9 cellular contexts compared by ENCODE assay signal in genomic region chr6:36873115-36873514, GRCh38. TPM values are rescaled to one million over a fixed set of nuclear protein-coding genes. Genes with fewer than 3 reads are reported as not detected.
A peak's percentile ranks its signal among the peaks of the same experiment; 100 is the strongest.
DNase-seq lines count a peak whose midpoint lies in the region; ATAC-seq, FAIRE-seq and TF ChIP-seq lines count a peak whose summit lies in the region.
"Had no signal": no experiment of that assay in that cellular context is flagged by ENCODE, and none has a peak within 500 bp of the region (broad histone marks: within the 10 kb centered on the region; RNA-seq: fewer than 3 reads in every experiment).

No MANE protein-coding gene starts in this region.

- H3K4me1 Mint-ChIP-seq in CD4-positive, CD25-positive, alpha-beta regulatory T cell: peaks cover 19 to 54% (median 39%) of the 10 kb centered on the region in 4 donors
- H3K4me1 Mint-ChIP-seq in activated CD4-positive, alpha-beta memory T cell treated with anti-CD3 and anti-CD28 coated beads for 36 hours (ENCODE audit: low read depth): peaks cover 50% of the 10 kb centered on the region
- peaks cover 17% of the 10 kb centered on the region for H3K4me1 Mint-ChIP-seq in memory B cell

- no peaks in the 10 kb centered on the region for H3K9me3 ChIP-seq in CD4-positive, CD25-positive, alpha-beta regulatory T cell (ENCODE audit: control insufficient read depth in 2 of 2, low read length in 2 of 2)
- H3K9me3 ChIP-seq in HAP-1: no peaks in the 10 kb centered on the region

- no peak for TF ChIP-seq POLR2A in H54 (IDR thresholded peaks at IDR 0.05; ENCODE audit: low read depth, low read length)

- in situ Hi-C loops in HAP-1 (cut with MboI; ENCODE audit: low sequenced_read_pairs): no loop called here

- intact Hi-C loops in activated CD4-positive, alpha-beta memory T cell treated with anti-CD3 and anti-CD28 coated beads for 36 hours (cut with micrococcal nuclease): loop anchor here (5.0 kb wide), 1 partner anchor 191 kb away; no protein-coding TSS in a partner anchor

- CTCF ChIA-PET in activated CD4-positive, alpha-beta memory T cell treated with anti-CD3 and anti-CD28 coated beads for 36 hours (lab: Charles Lee): interaction anchor here (0.7 to 6.1 kb wide), 13 partner anchors 9 to 337 kb away, joined by 3 to 93 read pairs (median 8); partner anchors contain the start of genes C6orf89 and MTCH1

- H3K36me3 Mint-ChIP-seq in CD4-positive, CD25-positive, alpha-beta regulatory T cell: peaks cover 20% of the 10 kb centered on the region
- peaks cover 37% of the 10 kb centered on the region for H3K36me3 Mint-ChIP-seq in activated CD4-positive, alpha-beta memory T cell treated with anti-CD3 and anti-CD28 coated beads for 36 hours
- peaks cover 9% of the 10 kb centered on the region for H3K36me3 Mint-ChIP-seq in memory B cell

- H3K27ac ChIP-seq in CD4-positive, CD25-positive, alpha-beta regulatory T cell (ENCODE audit: insufficient read depth, low read length, poor library complexity, severe bottlenecking): no peak overlapping the region

- FAIRE-seq in H54 (lab: Jason Lieb, UNC): no peak

- H3K9me3 Mint-ChIP-seq in CD4-positive, CD25-positive, alpha-beta regulatory T cell: no peaks in the 10 kb centered on the region
- H3K9me3 Mint-ChIP-seq in activated CD4-positive, alpha-beta memory T cell treated with anti-CD3 and anti-CD28 coated beads for 36 hours: no peaks in the 10 kb centered on the region
- no peaks in the 10 kb centered on the region for H3K9me3 Mint-ChIP-seq in memory B cell

- POLR2A ChIA-PET in activated CD4-positive, alpha-beta memory T cell treated with anti-CD3 and anti-CD28 coated beads for 36 hours (lab: Charles Lee): interaction anchor here (4.4 kb wide), 1 partner anchor 113 kb away, joined by 21 read pairs; the partner anchor contains the start of gene MTCH1

- H3K4me3 Mint-ChIP-seq in CD4-positive, CD25-positive, alpha-beta regulatory T cell: peak overlapping the region; percentile 91 to 99 (median 96)
- peak overlapping the region; percentile 98 for H3K4me3 Mint-ChIP-seq in activated CD4-positive, alpha-beta memory T cell treated with anti-CD3 and anti-CD28 coated beads for 36 hours
- H3K4me3 Mint-ChIP-seq in memory B cell: peak overlapping the region; percentile 99

- peak overlapping the region in 1 of 3 donors; percentile 98 for H3K27ac Mint-ChIP-seq in CD4-positive, CD25-positive, alpha-beta regulatory T cell
- H3K27ac Mint-ChIP-seq in activated CD4-positive, alpha-beta memory T cell treated with anti-CD3 and anti-CD28 coated beads for 36 hours: peak overlapping the region; percentile 99
- peak overlapping the region; percentile 93 for H3K27ac Mint-ChIP-seq in memory B cell

- peaks cover 9% of the 10 kb centered on the region for H3K27me3 Mint-ChIP-seq in CD4-positive, CD25-positive, alpha-beta regulatory T cell
- H3K27me3 Mint-ChIP-seq in activated CD4-positive, alpha-beta memory T cell treated with anti-CD3 and anti-CD28 coated beads for 36 hours: peaks cover 2% of the 10 kb centered on the region
- H3K27me3 Mint-ChIP-seq in memory B cell: no peaks in the 10 kb centered on the region

- no peak for ATAC-seq in CD4-positive, CD25-positive, alpha-beta regulatory T cell (ENCODE audit: low read depth in 2 of 2)
- ATAC-seq in memory B cell (ENCODE audit: low read depth) (no peak), HG03039 (IDR thresholded peaks at IDR 0.05; ENCODE audit: unreplicated experiment) (no peak)

- peaks cover 16% of the 10 kb centered on the region for H3K36me3 ChIP-seq in CD4-positive, CD25-positive, alpha-beta regulatory T cell (ENCODE audit: control insufficient read depth, insufficient read depth, low read length)
- H3K36me3 ChIP-seq in HAP-1 (replicated peaks): peaks cover 36% of the 10 kb centered on the region

- H3K27me3 ChIP-seq in CD4-positive, CD25-positive, alpha-beta regulatory T cell (ENCODE audit: control insufficient read depth, insufficient read depth, low read length): no peaks in the 10 kb centered on the region
- H3K27me3 ChIP-seq in HAP-1 (ENCODE audit: low read depth): no peaks in the 10 kb centered on the region

- H3K4me3 ChIP-seq in CD4-positive, CD25-positive, alpha-beta regulatory T cell (ENCODE audit: low read depth, low read length): peak overlapping the region; percentile 99
- H3K4me3 ChIP-seq in HAP-1: peak overlapping the region; percentile 94; the same call in 1 of the 2 replicates

- DNase-seq in CD4-positive, CD25-positive, alpha-beta regulatory T cell: no peak
- DNase-seq in HAP-1 (ENCODE audit: low spot score in 2 of 2) (no peak), memory B cell (ENCODE audit: low spot score in 2 of 2) (no peak), HT-29 (ENCODE audit: low spot score) (no peak), H54 (ENCODE audit: insufficient read length, low spot score) (no peak)
- DNase-seq in activated CD4-positive, alpha-beta memory T cell treated with anti-CD3 and anti-CD28 coated beads for 36 hours: no peak
- no peak for DNase-seq in stimulated activated CD4-positive, alpha-beta T cell treated with anti-CD3 and anti-CD28 coated beads, Interleukin-4, amount 100 ng/mL, for 4 hours

- H3K4me1 ChIP-seq in CD4-positive, CD25-positive, alpha-beta regulatory T cell (ENCODE audit: control insufficient read depth, insufficient read depth, low read length, poor library complexity, severe bottlenecking): peaks cover 14% of the 10 kb centered on the region
- H3K4me1 ChIP-seq in HAP-1: peaks cover 5% of the 10 kb centered on the region

RNA-seq across cellular contexts. Expression of gene PPIL1, which starts 1.5 kb away (rescaled TPM):
- 6.1 TPM for total RNA-seq in CD4-positive, CD25-positive, alpha-beta regulatory T cell
- 10 to 100 TPM; 17.8 to 31.0 (median 24.0) TPM for polyA plus RNA-seq in CD4-positive, CD25-positive, alpha-beta regulatory T cell
- total RNA-seq in activated CD4-positive, alpha-beta memory T cell treated with anti-CD3 and anti-CD28 coated beads for 36 hours: 10 to 100 TPM; 38.5 to 40.6 TPM
- total RNA-seq in HT-29 (2014; rRNA removed; shearing (Covaris generic)): 23.3 and 24.4 TPM in 2 replicates

RNA-seq across cellular contexts. Expression of gene C6orf89, which starts 12.6 kb away (rescaled TPM):
- 33.8 TPM for total RNA-seq in CD4-positive, CD25-positive, alpha-beta regulatory T cell
- polyA plus RNA-seq in CD4-positive, CD25-positive, alpha-beta regulatory T cell: 10 to 100 TPM; 39.8 to 49.1 (median 45.4) TPM
- total RNA-seq in activated CD4-positive, alpha-beta memory T cell treated with anti-CD3 and anti-CD28 coated beads for 36 hours: 10 to 100 TPM; 29.2 to 29.8 TPM
- 16.9 and 19.1 TPM in 2 replicates for total RNA-seq in HT-29 (2014; rRNA removed; shearing (Covaris generic))

RNA-seq across cellular contexts. Expression of gene CPNE5, which starts 33.9 kb away (rescaled TPM):
- 4.3 TPM for total RNA-seq in CD4-positive, CD25-positive, alpha-beta regulatory T cell
- 1 to 10 TPM in 1 of 4 donors, under 1 TPM in 3; 0.16 to 2.5 (median 0.78) TPM for polyA plus RNA-seq in CD4-positive, CD25-positive, alpha-beta regulatory T cell
- 1 to 10 TPM; 1.5 to 1.8 TPM for total RNA-seq in activated CD4-positive, alpha-beta memory T cell treated with anti-CD3 and anti-CD28 coated beads for 36 hours
- total RNA-seq in HT-29 (2014; rRNA removed; shearing (Covaris generic)): 0.10 TPM in 1 of 2 replicates, not detected in the other
- total RNA-seq: LHCN-M2 had no signal
